Comparison of ENCODE assay signal across 23 cellular contexts in the genomic region with DNA sequence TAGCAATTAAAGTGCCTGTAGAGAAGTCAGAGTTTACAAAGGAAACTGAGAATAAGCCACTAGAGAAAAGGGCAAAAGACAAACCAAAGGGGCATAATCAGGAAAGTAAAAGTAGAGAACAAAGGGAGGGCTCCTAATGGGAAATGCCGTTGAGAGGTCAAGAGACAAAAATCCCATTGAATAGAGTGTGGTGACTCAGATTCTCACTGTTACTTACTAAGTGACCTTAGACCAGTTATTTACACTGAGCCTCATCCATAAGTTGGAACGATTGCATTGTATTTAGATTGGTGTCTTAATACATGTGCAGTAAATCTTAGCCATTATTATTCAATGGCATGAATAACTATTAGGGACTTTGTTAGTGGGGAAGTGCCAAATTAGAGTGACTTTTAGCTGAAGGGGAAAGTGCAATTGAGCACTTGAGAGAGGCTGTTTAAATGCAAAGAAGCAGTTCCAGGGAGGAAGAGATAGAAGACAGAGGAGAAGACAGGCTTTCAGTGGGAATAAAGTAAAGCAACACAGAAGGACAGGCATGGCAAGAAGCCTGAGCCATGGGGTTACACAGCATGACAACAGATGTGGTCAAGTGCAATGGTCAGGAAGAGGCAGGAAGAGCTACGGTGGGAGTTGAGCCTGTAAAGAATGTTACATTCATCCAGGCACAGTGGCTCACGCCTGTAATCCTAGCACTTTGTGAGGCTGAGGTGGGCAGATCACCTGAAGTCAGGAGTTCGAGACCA.
DNase-seq lines count a peak whose midpoint lies in the region; ATAC-seq, FAIRE-seq and TF ChIP-seq lines count a peak whose summit lies in the region.
"Had no signal": no experiment of that assay in that cellular context is flagged by ENCODE, and none has a peak within 500 bp of the region (broad histone marks: within the 10 kb centered on the region; RNA-seq: fewer than 3 reads in every experiment).

No MANE protein-coding gene starts in this region.

- H3K4me1 ChIP-seq in A549 = peaks cover 50% of the 10 kb centered on the region
- peaks cover 25% of the 10 kb centered on the region for H3K4me1 ChIP-seq in PC-9 (replicated peaks; ENCODE audit: insufficient read depth)
- H3K4me1 ChIP-seq: uterus had no signal

- H4K20me1 ChIP-seq in PC-9 (ENCODE audit: insufficient read depth) = peaks cover 3% of the 10 kb centered on the region; the same call in 1 of the 2 replicates

- H3K9me2 ChIP-seq in PC-9 (ENCODE audit: insufficient read depth) = no peaks in the 10 kb centered on the region

- H3K27ac ChIP-seq in A549 = peak overlapping the region; percentile 51 to 63; a peak in 5 of 6 replicates
- H3K27ac ChIP-seq in PC-9 = peak overlapping the region; percentile 57
- H3K27ac ChIP-seq: gastroesophageal sphincter, Peyer's patch, uterus had no signal

- H3K9me3 ChIP-seq in A549 (no peaks in the 10 kb centered on the region), PC-9 (ENCODE audit: insufficient read depth, low read depth) (no peaks in the 10 kb centered on the region)
- H3K9me3 ChIP-seq: gastroesophageal sphincter, Peyer's patch, uterus had no signal

- TF ChIP-seq EP300 in A549 (IDR thresholded peaks at IDR 0.05) = no peak

- TF ChIP-seq CTCF in A549 (IDR thresholded peaks at IDR 0.05) (no peak), PC-9 (conservative IDR thresholded peaks at IDR 0.05) (no peak), fibroblast of mammary gland (conservative IDR thresholded peaks at IDR 0.05; ENCODE audit: control insufficient read depth, insufficient read depth, low read depth, low read length) (no peak)

- no peaks in the 10 kb centered on the region for H3K27me3 ChIP-seq in PC-9 (ENCODE audit: insufficient read depth, low read depth)
- H3K27me3 ChIP-seq: Peyer's patch, uterus had no signal

- WGBS in A549 (ENCODE audit: missing lambda C conversion rate) = 61% methylated on average over 5 of the region's 5 CpGs

- H3K79me2 ChIP-seq in PC-9 (ENCODE audit: low read depth) = peaks cover 94% of the 10 kb centered on the region

- peak overlapping the region; percentile 67 for H3K4me2 ChIP-seq in A549
- H3K4me2 ChIP-seq in PC-9 = peak overlapping the region; percentile 52

- DNase-seq in A549 (ENCODE audit: low read depth in 1 of 2, low spot score in 1 of 2) = no peak
- DNase-seq in GM12892 (ENCODE audit: insufficient read length) = no peak
- DNase-seq in PC-9 = peak in 1 of 2 experiments; percentile 55
- DNase-seq in fibroblast of mammary gland (ENCODE audit: low read depth) = peak; percentile 45
- DNase-seq in NCI-H2107 (lab: John Stamatoyannopoulos, UW) = no peak
- no peak for DNase-seq in DMS53 (lab: John Stamatoyannopoulos, UW)
- DNase-seq: activated B cell treated with CpG ODN at 0.5 μM for 24 hours; activated CD4-positive, alpha-beta T cell treated with anti-CD3 and anti-CD28 coated beads, Interleukin-2, amount 50 U/mL, for 48 hours; activated effector memory CD4-positive, alpha-beta T cell treated with anti-CD3 and anti-CD28 coated beads, Interleukin-2, amount 50 U/mL, for 16 hours; DMS 273 treated with DMSO at 0.1 percent for 48 hours; GOT3; islet precursor cell; NCI-H1417 treated with DMSO at 0.1 percent for 48 hours; NCI-H748 treated with DMSO at 0.1 percent for 48 hours; occipital lobe; Peyer's patch; stimulated activated CD4-positive, alpha-beta T cell treated with anti-CD3 and anti-CD28 coated beads, Interleukin-12 subunit alpha, Interleukin-12 subunit beta, amount 100 ng/mL, for 4 hours; uterus had no signal

- peaks cover 52% of the 10 kb centered on the region for H3F3A ChIP-seq in PC-9 (ENCODE audit: insufficient read depth, low read depth)

- intact Hi-C loops in PC-9 (cut with micrococcal nuclease; ENCODE audit: unreplicated experiment) = no loop called here

- CTCF ChIA-PET in A549 (lab: Yijun Ruan, JAX) = interaction anchor here (1.6 kb wide), 1 partner anchor 81 kb away, joined by 4 read pairs; no protein-coding TSS in a partner anchor
- CTCF ChIA-PET in PC-9 (lab: Charles Lee) = no interaction called here

- POLR2A ChIA-PET in A549 (lab: Yijun Ruan, JAX) = no interaction called here
- POLR2A ChIA-PET in PC-9 (lab: Charles Lee; ENCODE audit: unreplicated experiment) = interaction anchor here (0.8 kb wide), 1 partner anchor 39 kb away, joined by 8 read pairs; no protein-coding TSS in a partner anchor

- TF ChIP-seq RAD21 in A549 (conservative IDR thresholded peaks at IDR 0.05 in 1 of 2, IDR thresholded peaks at IDR 0.05 in 1 of 2) = no peak

- no peaks in the 10 kb centered on the region for H3K36me3 ChIP-seq in PC-9 (ENCODE audit: low read depth)
- H3K36me3 ChIP-seq: gastroesophageal sphincter, Peyer's patch, uterus had no signal

- FAIRE-seq in A549 (lab: Jason Lieb, UNC) = no peak
- peak; percentile 85 for FAIRE-seq in GM12892 (lab: Jason Lieb, UNC)
- FAIRE-seq: GM12878 had no signal

- H3K4me3 ChIP-seq in A549 = no peak overlapping the region
- no peak overlapping the region for H3K4me3 ChIP-seq in PC-9
- no peak overlapping the region for H3K4me3 ChIP-seq in fibroblast of mammary gland (ENCODE audit: control insufficient read depth, low read depth, low read length)
- H3K4me3 ChIP-seq: gastroesophageal sphincter, GM12878, lung, Peyer's patch, uterus had no signal

- H2AFZ ChIP-seq in PC-9 = no peak overlapping the region

- TF ChIP-seq POLR2A in A549 (IDR thresholded peaks at IDR 0.05; ENCODE audit: low read length) (no peak), GM12892 (IDR thresholded peaks at IDR 0.05; ENCODE audit: low read depth, low read length) (no peak)

- peak in 1 of 2 experiments; percentile 58; a peak in 3 of 6 replicates for ATAC-seq in A549
- no peak for ATAC-seq in HG03135 (IDR thresholded peaks at IDR 0.05; ENCODE audit: unreplicated experiment)
- ATAC-seq in SK-N-SH treated with all-trans-retinoic acid at 6 μM for 48 hours = no peak
- ATAC-seq: gastroesophageal sphincter, GM12878 had no signal

- no TSS peak for BruUV-seq in PC-9 (replicated peaks; lab: Mats Ljungman, UMichigan)

TF ChIP-seq in A549, 52 proteins besides CTCF, POLR2A, EP300 and RAD21:
- TF ChIP-seq, protein P1, sequence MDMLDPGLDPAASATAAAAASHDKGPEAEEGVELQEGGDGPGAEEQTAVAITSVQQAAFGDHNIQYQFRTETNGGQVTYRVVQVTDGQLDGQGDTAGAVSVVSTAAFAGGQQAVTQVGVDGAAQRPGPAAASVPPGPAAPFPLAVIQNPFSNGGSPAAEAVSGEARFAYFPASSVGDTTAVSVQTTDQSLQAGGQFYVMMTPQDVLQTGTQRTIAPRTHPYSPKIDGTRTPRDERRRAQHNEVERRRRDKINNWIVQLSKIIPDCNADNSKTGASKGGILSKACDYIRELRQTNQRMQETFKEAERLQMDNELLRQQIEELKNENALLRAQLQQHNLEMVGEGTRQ (IDR thresholded peaks at IDR 0.05) = no peak
- TF ChIP-seq FOSL2 (IDR thresholded peaks at IDR 0.05) (no peak), FOSL2 (CRISPR knock-in tag; IDR thresholded peaks at IDR 0.05) (peak; percentile 26; the same call in 1 of the 2 replicates)

TF ChIP-seq in SK-N-SH treated with all-trans-retinoic acid at 6 μM for 48 hours, 23 proteins besides CTCF, POLR2A, EP300 and RAD21 (continues in another document):
- no peak for TF ChIP-seq TCF4 (CRISPR knock-in tag; IDR thresholded peaks at IDR 0.05; ENCODE audit: borderline replicate concordance)
- no peak for TF ChIP-seq ZNF8 (CRISPR knock-in tag; IDR thresholded peaks at IDR 0.05)
- TF ChIP-seq CSDC2 (CRISPR knock-in tag; IDR thresholded peaks at IDR 0.05) = no peak
- TF ChIP-seq, protein P2, sequence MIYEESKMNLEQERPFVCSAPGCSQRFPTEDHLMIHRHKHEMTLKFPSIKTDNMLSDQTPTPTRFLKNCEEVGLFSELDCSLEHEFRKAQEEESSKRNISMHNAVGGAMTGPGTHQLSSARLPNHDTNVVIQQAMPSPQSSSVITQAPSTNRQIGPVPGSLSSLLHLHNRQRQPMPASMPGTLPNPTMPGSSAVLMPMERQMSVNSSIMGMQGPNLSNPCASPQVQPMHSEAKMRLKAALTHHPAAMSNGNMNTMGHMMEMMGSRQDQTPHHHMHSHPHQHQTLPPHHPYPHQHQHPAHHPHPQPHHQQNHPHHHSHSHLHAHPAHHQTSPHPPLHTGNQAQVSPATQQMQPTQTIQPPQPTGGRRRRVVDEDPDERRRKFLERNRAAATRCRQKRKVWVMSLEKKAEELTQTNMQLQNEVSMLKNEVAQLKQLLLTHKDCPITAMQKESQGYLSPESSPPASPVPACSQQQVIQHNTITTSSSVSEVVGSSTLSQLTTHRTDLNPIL (CRISPR knock-in tag; IDR thresholded peaks at IDR 0.05; ENCODE audit: low read depth) = no peak
- no peak for TF ChIP-seq ZC3H10 (CRISPR knock-in tag; IDR thresholded peaks at IDR 0.05)
- TF ChIP-seq, protein P3, sequence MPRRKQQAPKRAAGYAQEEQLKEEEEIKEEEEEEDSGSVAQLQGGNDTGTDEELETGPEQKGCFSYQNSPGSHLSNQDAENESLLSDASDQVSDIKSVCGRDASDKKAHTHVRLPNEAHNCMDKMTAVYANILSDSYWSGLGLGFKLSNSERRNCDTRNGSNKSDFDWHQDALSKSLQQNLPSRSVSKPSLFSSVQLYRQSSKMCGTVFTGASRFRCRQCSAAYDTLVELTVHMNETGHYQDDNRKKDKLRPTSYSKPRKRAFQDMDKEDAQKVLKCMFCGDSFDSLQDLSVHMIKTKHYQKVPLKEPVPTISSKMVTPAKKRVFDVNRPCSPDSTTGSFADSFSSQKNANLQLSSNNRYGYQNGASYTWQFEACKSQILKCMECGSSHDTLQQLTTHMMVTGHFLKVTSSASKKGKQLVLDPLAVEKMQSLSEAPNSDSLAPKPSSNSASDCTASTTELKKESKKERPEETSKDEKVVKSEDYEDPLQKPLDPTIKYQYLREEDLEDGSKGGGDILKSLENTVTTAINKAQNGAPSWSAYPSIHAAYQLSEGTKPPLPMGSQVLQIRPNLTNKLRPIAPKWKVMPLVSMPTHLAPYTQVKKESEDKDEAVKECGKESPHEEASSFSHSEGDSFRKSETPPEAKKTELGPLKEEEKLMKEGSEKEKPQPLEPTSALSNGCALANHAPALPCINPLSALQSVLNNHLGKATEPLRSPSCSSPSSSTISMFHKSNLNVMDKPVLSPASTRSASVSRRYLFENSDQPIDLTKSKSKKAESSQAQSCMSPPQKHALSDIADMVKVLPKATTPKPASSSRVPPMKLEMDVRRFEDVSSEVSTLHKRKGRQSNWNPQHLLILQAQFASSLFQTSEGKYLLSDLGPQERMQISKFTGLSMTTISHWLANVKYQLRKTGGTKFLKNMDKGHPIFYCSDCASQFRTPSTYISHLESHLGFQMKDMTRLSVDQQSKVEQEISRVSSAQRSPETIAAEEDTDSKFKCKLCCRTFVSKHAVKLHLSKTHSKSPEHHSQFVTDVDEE (CRISPR knock-in tag; IDR thresholded peaks at IDR 0.05) = no peak
- TF ChIP-seq ZNF70 (CRISPR knock-in tag; IDR thresholded peaks at IDR 0.05) = no peak
- TF ChIP-seq OSR1 (CRISPR knock-in tag; IDR thresholded peaks at IDR 0.05) = no peak
- TF ChIP-seq PPARA (CRISPR knock-in tag; IDR thresholded peaks at IDR 0.05; ENCODE audit: borderline replicate concordance) = no peak
- no peak for TF ChIP-seq RARB (CRISPR knock-in tag; IDR thresholded peaks at IDR 0.05)
- no peak for TF ChIP-seq ZFP3 (CRISPR knock-in tag; IDR thresholded peaks at IDR 0.05)
- TF ChIP-seq ZNF565 (CRISPR knock-in tag; conservative IDR thresholded peaks at IDR 0.05; ENCODE audit: low read depth) = no peak
- no peak for TF ChIP-seq TOX (CRISPR knock-in tag; IDR thresholded peaks at IDR 0.05; ENCODE audit: borderline replicate concordance)
- no peak for TF ChIP-seq ZFP30 (CRISPR knock-in tag; IDR thresholded peaks at IDR 0.05)
